Comparison of ENCODE assay signal across 1 cellular context in genomic region chr4:103008875-103009729, GRCh38.
TF ChIP-seq lines count a peak whose summit lies in the region.

No MANE protein-coding gene starts in this region.

TF ChIP-seq in IMR-90, 13 proteins besides CTCF, POLR2A, EP300 and RAD21 (continued from another document):
- no peak for TF ChIP-seq USF2 (IDR thresholded peaks at IDR 0.05; ENCODE audit: low read depth, low read length)
